9 cellular contexts compared by ENCODE assay signal in the genomic region with DNA sequence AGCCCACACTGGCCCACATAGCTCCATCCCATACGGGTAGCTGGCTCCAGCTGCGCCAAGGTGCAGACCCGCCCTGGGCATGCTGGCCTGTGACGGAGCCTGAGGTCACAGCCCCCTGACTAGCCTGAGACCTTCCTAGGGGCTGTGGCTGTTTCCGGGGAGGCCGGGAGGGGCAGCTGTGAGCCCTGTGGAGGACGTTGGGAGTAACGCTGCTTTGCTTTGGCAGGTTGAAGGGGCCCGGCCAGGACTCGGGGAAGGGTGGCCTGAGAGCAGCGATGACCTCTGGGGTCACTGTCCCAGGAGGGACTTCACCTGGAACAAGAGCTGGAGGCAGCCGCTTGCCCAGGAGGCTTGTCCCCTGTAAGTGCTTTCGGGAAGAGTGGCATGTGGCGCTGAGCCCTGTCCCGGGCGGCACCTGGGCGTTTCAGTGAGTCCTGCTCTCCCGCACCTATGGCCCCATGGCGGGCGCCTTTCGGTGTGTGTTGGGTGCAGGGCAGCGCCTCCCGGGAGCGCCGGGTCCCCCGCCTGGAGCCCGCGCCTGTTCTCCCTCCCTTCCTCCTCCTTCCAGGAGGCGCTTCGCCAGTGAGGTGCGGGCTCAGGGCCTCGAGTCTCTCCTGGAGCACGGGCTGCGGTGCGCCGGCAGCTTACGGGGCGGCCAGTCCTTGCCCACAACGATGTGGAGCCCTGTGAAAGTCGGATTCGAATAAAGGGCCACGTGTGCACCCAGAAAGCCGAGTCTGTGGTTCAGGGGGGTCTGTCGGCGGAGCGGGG. TPM values are rescaled to one million over a fixed set of nuclear protein-coding genes. Genes with fewer than 3 reads are reported as not detected.
DNase-seq lines count a peak whose midpoint lies in the region; TF ChIP-seq lines count a peak whose summit lies in the region.
"Had no signal": no experiment of that assay in that cellular context is flagged by ENCODE, and none has a peak within 500 bp of the region (broad histone marks: within the 10 kb centered on the region; RNA-seq: fewer than 3 reads in every experiment).

No MANE protein-coding gene starts in this region.

- no peak for TF ChIP-seq CTCF in nephron progenitor cell (IDR thresholded peaks at IDR 0.05)

- H3K36me3 ChIP-seq in BLaER1 (peaks cover 72% of the 10 kb centered on the region), Karpas-422 (ENCODE audit: insufficient read depth, low read length) (peaks cover 47% of the 10 kb centered on the region)

- H3K9ac ChIP-seq in BLaER1, result peak overlapping the region; percentile 95
- H3K9ac ChIP-seq in Karpas-422 (ENCODE audit: low read length), result no peak overlapping the region

- H3K27ac Mint-ChIP-seq in dendritic cell treated with granulocyte-macrophage colony-stimulating factor and Interleukin-4, amounts not matched to agents 40 ng/mL and 50 ng/mL, for 4 days, result peak overlapping the region; percentile 90
- peak overlapping the region; percentile 95 for H3K27ac Mint-ChIP-seq in nephron progenitor cell

- peak overlapping the region; percentile 79 for H3K4me3 Mint-ChIP-seq in dendritic cell treated with granulocyte-macrophage colony-stimulating factor and Interleukin-4, amounts not matched to agents 40 ng/mL and 50 ng/mL, for 4 days
- H3K4me3 Mint-ChIP-seq in nephron progenitor cell, result peak overlapping the region; percentile 72

- intact Hi-C loops in dendritic cell treated with granulocyte-macrophage colony-stimulating factor and Interleukin-4, amounts not matched to agents 40 ng/mL and 50 ng/mL, for 4 days (cut with micrococcal nuclease), result no loop called here

- H3K9me3 ChIP-seq in BLaER1 (no peaks in the 10 kb centered on the region), Karpas-422 (ENCODE audit: low read length) (no peaks in the 10 kb centered on the region)

- H3K27ac ChIP-seq in BLaER1 (peak overlapping the region; percentile 99), Karpas-422 (ENCODE audit: low read length) (no peak overlapping the region)

- H3K4me1 ChIP-seq in BLaER1 (peaks cover 73% of the 10 kb centered on the region), Karpas-422 (ENCODE audit: low read length) (peaks cover 41% of the 10 kb centered on the region)

- DNase-seq in Karpas-422 (no peak), nephron progenitor cell (no peak), DMS 273 (lab: John Stamatoyannopoulos, UW; ENCODE audit: unreplicated experiment) (no peak), NCI-H187 treated with DMSO at 0.1 percent for 48 hours (lab: John Stamatoyannopoulos, UW) (no peak), RPMI8226 (no peak), HuH-7.5 (ENCODE audit: low spot score) (no peak)

- H4K20me1 ChIP-seq in BLaER1 (peaks cover 80% of the 10 kb centered on the region), Karpas-422 (ENCODE audit: insufficient read depth, low read depth, low read length) (peaks cover 32% of the 10 kb centered on the region)

- peaks cover 31% of the 10 kb centered on the region for H3K79me2 ChIP-seq in Karpas-422 (ENCODE audit: low read length)

- no peak overlapping the region for H2AFZ ChIP-seq in Karpas-422 (ENCODE audit: low read length)

- H3K4me1 Mint-ChIP-seq in dendritic cell treated with granulocyte-macrophage colony-stimulating factor and Interleukin-4, amounts not matched to agents 40 ng/mL and 50 ng/mL, for 4 days (ENCODE audit: low read depth), result peaks cover 72% of the 10 kb centered on the region
- peaks cover 54% of the 10 kb centered on the region for H3K4me1 Mint-ChIP-seq in nephron progenitor cell

- H3K4me3 ChIP-seq in BLaER1 (peak overlapping the region; percentile 80), Karpas-422 (ENCODE audit: low read length) (peak overlapping the region; percentile 67; the same call in 1 of the 2 replicates)

- H3K36me3 Mint-ChIP-seq in dendritic cell treated with granulocyte-macrophage colony-stimulating factor and Interleukin-4, amounts not matched to agents 40 ng/mL and 50 ng/mL, for 4 days (ENCODE audit: low read depth), result peaks cover 89% of the 10 kb centered on the region
- H3K36me3 Mint-ChIP-seq in nephron progenitor cell (ENCODE audit: low read depth), result peaks cover 38% of the 10 kb centered on the region

- no peaks in the 10 kb centered on the region for H3K9me3 Mint-ChIP-seq in dendritic cell treated with granulocyte-macrophage colony-stimulating factor and Interleukin-4, amounts not matched to agents 40 ng/mL and 50 ng/mL, for 4 days
- no peaks in the 10 kb centered on the region for H3K9me3 Mint-ChIP-seq in nephron progenitor cell

- H3K27me3 ChIP-seq in BLaER1, result no peaks in the 10 kb centered on the region
- H3K27me3 ChIP-seq in Karpas-422 (ENCODE audit: low read length), result no peaks in the 10 kb centered on the region

- H3K27me3 Mint-ChIP-seq in dendritic cell treated with granulocyte-macrophage colony-stimulating factor and Interleukin-4, amounts not matched to agents 40 ng/mL and 50 ng/mL, for 4 days, result no peaks in the 10 kb centered on the region
- H3K27me3 Mint-ChIP-seq in nephron progenitor cell (ENCODE audit: low read depth, poor library complexity), result peaks cover 3% of the 10 kb centered on the region

- no peaks in the 10 kb centered on the region for H3K9me2 ChIP-seq in Karpas-422 (replicated peaks; ENCODE audit: insufficient read depth, low read length)

- H3K4me2 ChIP-seq in BLaER1 (peak overlapping the region; percentile 99), Karpas-422 (ENCODE audit: low read depth, low read length, poor library complexity, severe bottlenecking) (peak overlapping the region; percentile 80)

RNA-seq across cellular contexts. Expression of a gene that starts 1.1 kb away (rescaled TPM):
- total RNA-seq in Karpas-422 (2014; rRNA removed; shearing (Covaris generic); ENCODE audit: low replicate concordance), result 32.7 and 68.1 TPM in 2 replicates

RNA-seq across cellular contexts. Expression of a gene that starts 5.1 kb away (rescaled TPM):
- 141 and 291 TPM in 2 replicates for total RNA-seq in Karpas-422 (2014; rRNA removed; shearing (Covaris generic); ENCODE audit: low replicate concordance)

RNA-seq across cellular contexts. Expression of a gene that starts 11.4 kb away (rescaled TPM):
- total RNA-seq in Karpas-422 (2014; rRNA removed; shearing (Covaris generic); ENCODE audit: low replicate concordance), result not detected in 2 replicates
- total RNA-seq: activated CD8-positive, alpha-beta memory T cell treated with anti-CD3 and anti-CD28 coated beads for 36 hours had no signal

RNA-seq across cellular contexts. Expression of a gene that starts 25.9 kb away (rescaled TPM):
- 21.4 and 40.5 TPM in 2 replicates for total RNA-seq in Karpas-422 (2014; rRNA removed; shearing (Covaris generic); ENCODE audit: low replicate concordance)

RNA-seq across cellular contexts. Expression of a gene that starts 32.7 kb away (rescaled TPM):
- total RNA-seq in Karpas-422 (2014; rRNA removed; shearing (Covaris generic); ENCODE audit: low replicate concordance), result 64.3 and 110 TPM in 2 replicates
